Comparison of ENCODE assay signal across 20 cellular contexts in genomic region chr11:94871491-94872185, GRCh38.
"Had no signal": no experiment of that assay in that cellular context is flagged by ENCODE, and none has a peak within 500 bp of the region (broad histone marks: within the 10 kb centered on the region; RNA-seq: fewer than 3 reads in every experiment).

No MANE protein-coding gene starts in this region.

- H3K27me3 ChIP-seq: adrenal gland, body of pancreas, heart left ventricle had no signal

- H3K4me1 ChIP-seq: body of pancreas had no signal

- H3K4me3 ChIP-seq: adrenal gland, body of pancreas, heart left ventricle had no signal

- DNase-seq: activated CD4-positive, alpha-beta T cell treated with anti-CD3 and anti-CD28 coated beads for 48 hours; activated CD4-positive, alpha-beta T cell treated with anti-CD3 and anti-CD28 coated beads, Interleukin-2, amount 50 U/mL, for 1 hour; activated CD4-positive, alpha-beta T cell treated with anti-CD3 and anti-CD28 coated beads, Interleukin-2, amount 50 U/mL, for 48 hours; activated CD8-positive, alpha-beta memory T cell treated with anti-CD3 and anti-CD28 coated beads for 24 hours; activated CD8-positive, alpha-beta T cell treated with anti-CD3 and anti-CD28 coated beads for 36 hours; activated effector memory CD4-positive, alpha-beta T cell treated with anti-CD3 and anti-CD28 coated beads, Interleukin-2, amount 50 U/mL, for 16 hours; activated naive CD4-positive, alpha-beta T cell treated with anti-CD3 and anti-CD28 coated beads for 36 hours; activated naive CD8-positive, alpha-beta T cell treated with anti-CD3 and anti-CD28 coated beads for 36 hours; activated naive CD8-positive, alpha-beta T cell treated with anti-CD3 and anti-CD28 coated beads, Interleukin-2, amount 50 U/mL, for 24 hours; activated T-cell treated with anti-CD3 and anti-CD28 coated beads, Interleukin-2, amount 50 U/mL, for 4 hours; adrenal gland; amygdala; aorta; body of pancreas; effector CD8-positive, alpha-beta T cell; foreskin fibroblast; heart left ventricle; T-helper 2 cell had no signal

- H3K9me3 ChIP-seq: adrenal gland, body of pancreas, heart left ventricle had no signal

- H3K4me3 Mint-ChIP-seq: activated CD8-positive, alpha-beta T cell treated with anti-CD3 and anti-CD28 coated beads for 36 hours; activated naive CD4-positive, alpha-beta T cell treated with anti-CD3 and anti-CD28 coated beads for 36 hours; activated naive CD4-positive, alpha-beta T cell treated with anti-CD3 and anti-CD28 coated beads, Interleukin-2, amount 50 U/mL, for 24 hours; activated naive CD8-positive, alpha-beta T cell treated with anti-CD3 and anti-CD28 coated beads for 36 hours; activated naive CD8-positive, alpha-beta T cell treated with anti-CD3 and anti-CD28 coated beads, Interleukin-2, amount 50 U/mL, for 24 hours; activated T-cell treated with anti-CD3 and anti-CD28 coated beads, Interleukin-2, amount 50 U/mL, for 4 hours had no signal

- H3K9me3 Mint-ChIP-seq: activated CD8-positive, alpha-beta T cell treated with anti-CD3 and anti-CD28 coated beads for 36 hours; activated naive CD4-positive, alpha-beta T cell treated with anti-CD3 and anti-CD28 coated beads for 36 hours; activated naive CD4-positive, alpha-beta T cell treated with anti-CD3 and anti-CD28 coated beads, Interleukin-2, amount 50 U/mL, for 24 hours; activated naive CD8-positive, alpha-beta T cell treated with anti-CD3 and anti-CD28 coated beads for 36 hours; activated naive CD8-positive, alpha-beta T cell treated with anti-CD3 and anti-CD28 coated beads, Interleukin-2, amount 50 U/mL, for 24 hours; activated T-cell treated with anti-CD3 and anti-CD28 coated beads, Interleukin-2, amount 50 U/mL, for 4 hours; activated T-helper 2 cell treated with anti-CD3 and anti-CD28 coated beads, Interferon-gamma antibody, Interleukin-2, Interleukin-4, amounts not matched to agents 10 μg/mL and 5 μg/mL and 100 μg/mL, durations not matched to agents 14 hours and 24 hours and 36 hours had no signal

- H3K27ac Mint-ChIP-seq: activated CD8-positive, alpha-beta T cell treated with anti-CD3 and anti-CD28 coated beads for 36 hours; activated naive CD4-positive, alpha-beta T cell treated with anti-CD3 and anti-CD28 coated beads for 36 hours; activated naive CD4-positive, alpha-beta T cell treated with anti-CD3 and anti-CD28 coated beads, Interleukin-2, amount 50 U/mL, for 24 hours; activated naive CD8-positive, alpha-beta T cell treated with anti-CD3 and anti-CD28 coated beads for 36 hours; activated naive CD8-positive, alpha-beta T cell treated with anti-CD3 and anti-CD28 coated beads, Interleukin-2, amount 50 U/mL, for 24 hours; activated T-helper 2 cell treated with anti-CD3 and anti-CD28 coated beads, Interferon-gamma antibody, Interleukin-2, Interleukin-4, amounts not matched to agents 10 μg/mL and 5 μg/mL and 100 μg/mL, durations not matched to agents 14 hours and 24 hours and 36 hours had no signal

- H3K27ac ChIP-seq: adrenal gland, body of pancreas, heart left ventricle had no signal

- H3K27me3 Mint-ChIP-seq: activated CD8-positive, alpha-beta T cell treated with anti-CD3 and anti-CD28 coated beads for 36 hours; activated naive CD4-positive, alpha-beta T cell treated with anti-CD3 and anti-CD28 coated beads, Interleukin-2, amount 50 U/mL, for 24 hours; activated naive CD8-positive, alpha-beta T cell treated with anti-CD3 and anti-CD28 coated beads for 36 hours had no signal

- H3K36me3 Mint-ChIP-seq: activated naive CD4-positive, alpha-beta T cell treated with anti-CD3 and anti-CD28 coated beads, Interleukin-2, amount 50 U/mL, for 24 hours; activated naive CD8-positive, alpha-beta T cell treated with anti-CD3 and anti-CD28 coated beads for 36 hours had no signal
